Comparison of ENCODE assay signal across 8 cellular contexts in genomic region chr6:97215157-97215769, GRCh38.
DNase-seq lines count a peak whose midpoint lies in the region; ATAC-seq and TF ChIP-seq lines count a peak whose summit lies in the region.

No MANE protein-coding gene starts in this region.

- peak; percentile 19 for TF ChIP-seq CTCF in lower lobe of right lung (IDR thresholded peaks at IDR 0.05)

- peaks cover 23% of the 10 kb centered on the region for H3K36me3 Mint-ChIP-seq in activated naive CD8-positive, alpha-beta T cell treated with anti-CD3 and anti-CD28 coated beads, Interleukin-2, amount 50 U/mL, for 24 hours (ENCODE audit: low read depth)

- H3K27me3 ChIP-seq in lower lobe of right lung (ENCODE audit: low read depth), result no peaks in the 10 kb centered on the region

- H3K36me3 ChIP-seq in lower lobe of right lung, result no peaks in the 10 kb centered on the region

- ATAC-seq in lower lobe of right lung (peak in 1 of 2 donors; percentile 51), HG03354 (IDR thresholded peaks at IDR 0.05; ENCODE audit: poor library complexity, severe bottlenecking, unreplicated experiment) (no peak), GM21515 (IDR thresholded peaks at IDR 0.05; ENCODE audit: unreplicated experiment) (no peak)
- no peak for ATAC-seq in activated naive CD8-positive, alpha-beta T cell treated with anti-CD3 and anti-CD28 coated beads, Interleukin-2, amount 50 U/mL, for 24 hours

- no peaks in the 10 kb centered on the region for H3K4me1 ChIP-seq in lower lobe of right lung

- peak overlapping the region; percentile 17 for H3K27ac ChIP-seq in caudate nucleus (ENCODE audit: low read depth, low read length)
- no peak overlapping the region for H3K27ac ChIP-seq in lower lobe of right lung

- no peaks in the 10 kb centered on the region for H3K4me1 Mint-ChIP-seq in activated naive CD8-positive, alpha-beta T cell treated with anti-CD3 and anti-CD28 coated beads, Interleukin-2, amount 50 U/mL, for 24 hours

- no peaks in the 10 kb centered on the region for H3K27me3 Mint-ChIP-seq in activated naive CD8-positive, alpha-beta T cell treated with anti-CD3 and anti-CD28 coated beads, Interleukin-2, amount 50 U/mL, for 24 hours

- H3K4me3 Mint-ChIP-seq in activated naive CD8-positive, alpha-beta T cell treated with anti-CD3 and anti-CD28 coated beads, Interleukin-2, amount 50 U/mL, for 24 hours, result no peak overlapping the region

- intact Hi-C loops in lower lobe of right lung (cut with DNase I), result no loop called here

- H3K9me3 Mint-ChIP-seq in activated naive CD8-positive, alpha-beta T cell treated with anti-CD3 and anti-CD28 coated beads, Interleukin-2, amount 50 U/mL, for 24 hours, result no peaks in the 10 kb centered on the region

- DNase-seq in DMS 273 (lab: John Stamatoyannopoulos, UW; ENCODE audit: unreplicated experiment) (peak; percentile 46), DMS 273 treated with DMSO at 0.1 percent for 48 hours (lab: John Stamatoyannopoulos, UW) (no peak), NCI-H2227 treated with DMSO at 0.1 percent for 48 hours (lab: John Stamatoyannopoulos, UW) (peak; percentile 57), caudate nucleus (lab: John Stamatoyannopoulos, UW) (peak in 54 of 61 donors; percentile 1 to 88 (median 46)), lower lobe of right lung (no peak)
- no peak for DNase-seq in activated naive CD8-positive, alpha-beta T cell treated with anti-CD3 and anti-CD28 coated beads, Interleukin-2, amount 50 U/mL, for 24 hours

- no peaks in the 10 kb centered on the region for H3K9me3 ChIP-seq in lower lobe of right lung

- H3K27ac Mint-ChIP-seq in activated naive CD8-positive, alpha-beta T cell treated with anti-CD3 and anti-CD28 coated beads, Interleukin-2, amount 50 U/mL, for 24 hours, result no peak overlapping the region

- no peak overlapping the region for H3K4me3 ChIP-seq in lower lobe of right lung

Comparison
In these comparisons a context has a peak if more than half of its experiments do, and no peak if none do; other contexts are left out.
1. DNase-seq: peak in DMS 273 (single experiment), NCI-H2227 treated with DMSO at 0.1 percent for 48 hours (single experiment) and caudate nucleus (54 of 61); none in DMS 273 treated with DMSO at 0.1 percent for 48 hours (single experiment), lower lobe of right lung (single experiment) and activated naive CD8-positive, alpha-beta T cell treated with anti-CD3 and anti-CD28 coated beads, Interleukin-2, amount 50 U/mL, for 24 hours (single experiment).